ENCODE assay signal across 8 cellular contexts in genomic region chr16:68040506-68041288, GRCh38. TPM values are rescaled to one million over a fixed set of nuclear protein-coding genes. Genes with fewer than 3 reads are reported as not detected.
DNase-seq lines count a peak whose midpoint lies in the region; ATAC-seq and TF ChIP-seq lines count a peak whose summit lies in the region.

No MANE protein-coding gene starts in this region.

- no peak overlapping the region for H3K4me3 ChIP-seq in CD4-positive, CD25-positive, alpha-beta regulatory T cell (ENCODE audit: low read depth, low read length)

- H3K27ac ChIP-seq in CD4-positive, CD25-positive, alpha-beta regulatory T cell (ENCODE audit: insufficient read depth, low read length, poor library complexity, severe bottlenecking) = no peak overlapping the region
- no peak overlapping the region for H3K27ac ChIP-seq in substantia nigra (ENCODE audit: low read depth, low read length, poor library complexity, severe bottlenecking)

- peak; percentile 97 to 98 for ATAC-seq in CD4-positive, CD25-positive, alpha-beta regulatory T cell (ENCODE audit: low read depth in 2 of 2)
- ATAC-seq in GM21447 (IDR thresholded peaks at IDR 0.05; ENCODE audit: unreplicated experiment) = peak; percentile 60

- peaks cover 5% of the 10 kb centered on the region for H3K4me1 ChIP-seq in CD4-positive, CD25-positive, alpha-beta regulatory T cell (ENCODE audit: control insufficient read depth, insufficient read depth, low read length, poor library complexity, severe bottlenecking)

- no peaks in the 10 kb centered on the region for H3K36me3 ChIP-seq in CD4-positive, CD25-positive, alpha-beta regulatory T cell (ENCODE audit: control insufficient read depth, insufficient read depth, low read length)

- H3K9me3 ChIP-seq in CD4-positive, CD25-positive, alpha-beta regulatory T cell (ENCODE audit: control insufficient read depth in 2 of 2, low read length in 2 of 2) = no peaks in the 10 kb centered on the region

- no peaks in the 10 kb centered on the region for H3K27me3 ChIP-seq in CD4-positive, CD25-positive, alpha-beta regulatory T cell (ENCODE audit: control insufficient read depth, insufficient read depth, low read length)

- peaks cover 0 to 13% (median 11%) of the 10 kb centered on the region in 4 donors for H3K4me1 Mint-ChIP-seq in CD4-positive, CD25-positive, alpha-beta regulatory T cell
- no peaks in the 10 kb centered on the region for H3K4me1 Mint-ChIP-seq in neural crest cell

- peak; percentile 78 to 90 (median 88) for DNase-seq in CD4-positive, CD25-positive, alpha-beta regulatory T cell
- DNase-seq in RPMI7951 (ENCODE audit: low read depth) (peak; percentile 57), activated T-helper 1 cell treated with Interleukin-2 at 50 U/mL for 16 hours (ENCODE audit: low read depth) (peak; percentile 81), fibroblast of peridontal ligament (ENCODE audit: extremely low read depth) (peak; percentile 56), neural crest cell (ENCODE audit: low read depth, low spot score) (peak; percentile 75), substantia nigra (lab: John Stamatoyannopoulos, UW) (peak in 48 of 49 donors; percentile 6 to 82 (median 56))

- H3K27ac Mint-ChIP-seq in CD4-positive, CD25-positive, alpha-beta regulatory T cell = peak overlapping the region; percentile 74 to 91 (median 89)
- H3K27ac Mint-ChIP-seq in neural crest cell (ENCODE audit: unreplicated experiment) = no peak overlapping the region

- H3K36me3 Mint-ChIP-seq in CD4-positive, CD25-positive, alpha-beta regulatory T cell = peaks cover 17% of the 10 kb centered on the region
- peaks cover 6% of the 10 kb centered on the region for H3K36me3 Mint-ChIP-seq in neural crest cell (ENCODE audit: low read depth)

- H3K27me3 Mint-ChIP-seq in CD4-positive, CD25-positive, alpha-beta regulatory T cell = no peaks in the 10 kb centered on the region
- H3K27me3 Mint-ChIP-seq in neural crest cell (ENCODE audit: low read depth) = no peaks in the 10 kb centered on the region

- no peaks in the 10 kb centered on the region for H3K9me3 Mint-ChIP-seq in CD4-positive, CD25-positive, alpha-beta regulatory T cell
- no peaks in the 10 kb centered on the region for H3K9me3 Mint-ChIP-seq in neural crest cell

- TF ChIP-seq CTCF in LNCAP (IDR thresholded peaks at IDR 0.05) (peak; percentile 94), neural crest cell (conservative IDR thresholded peaks at IDR 0.05) (peak; percentile 83)

- H3K4me3 Mint-ChIP-seq in CD4-positive, CD25-positive, alpha-beta regulatory T cell = no peak overlapping the region
- H3K4me3 Mint-ChIP-seq in neural crest cell = no peak overlapping the region

RNA-seq across cellular contexts. Expression of gene DUS2, which starts 17.6 kb away (rescaled TPM):
- 15.2 TPM for total RNA-seq in CD4-positive, CD25-positive, alpha-beta regulatory T cell
- polyA plus RNA-seq in CD4-positive, CD25-positive, alpha-beta regulatory T cell = 10 to 100 TPM in 2 of 4 donors, 1 to 10 TPM in 2; 7.7 to 11.5 (median 10.3) TPM
- total RNA-seq in RPMI7951 (2014; rRNA removed; shearing (Covaris generic)) = 18.7 and 18.9 TPM in 2 replicates
- 26.6 and 28.4 TPM in 2 replicates for total RNA-seq in neural crest cell

RNA-seq across cellular contexts. Expression of gene DDX28, which starts 17.7 kb away (rescaled TPM):
- 14.9 TPM for total RNA-seq in CD4-positive, CD25-positive, alpha-beta regulatory T cell
- polyA plus RNA-seq in CD4-positive, CD25-positive, alpha-beta regulatory T cell = 10 to 100 TPM; 48.0 to 68.2 (median 63.9) TPM
- total RNA-seq in RPMI7951 (2014; rRNA removed; shearing (Covaris generic)) = 6.6 and 9.3 TPM in 2 replicates
- 12.5 and 13.3 TPM in 2 replicates for total RNA-seq in neural crest cell

RNA-seq across cellular contexts. Expression of gene DPEP2NB, which starts 25.0 kb away (rescaled TPM):
- not detected for total RNA-seq in CD4-positive, CD25-positive, alpha-beta regulatory T cell
- not detected for polyA plus RNA-seq in CD4-positive, CD25-positive, alpha-beta regulatory T cell
- total RNA-seq in RPMI7951 (2014; rRNA removed; shearing (Covaris generic)) = not detected in 2 replicates
- total RNA-seq in neural crest cell = not detected in 2 replicates

RNA-seq across cellular contexts. Expression of gene DPEP2, which starts 41.4 kb away (rescaled TPM):
- total RNA-seq in CD4-positive, CD25-positive, alpha-beta regulatory T cell = 52.4 TPM
- polyA plus RNA-seq in CD4-positive, CD25-positive, alpha-beta regulatory T cell = 10 to 100 TPM; 52.2 to 70.0 (median 63.4) TPM
- total RNA-seq in RPMI7951 (2014; rRNA removed; shearing (Covaris generic)) = not detected in 2 replicates
- total RNA-seq in neural crest cell = not detected in 2 replicates

RNA-seq across cellular contexts. Expression of gene NFATC3, which starts 44.5 kb away (rescaled TPM):
- 115 TPM for total RNA-seq in CD4-positive, CD25-positive, alpha-beta regulatory T cell
- polyA plus RNA-seq in CD4-positive, CD25-positive, alpha-beta regulatory T cell = 10 to 100 TPM; 52.0 to 67.5 (median 56.6) TPM
- total RNA-seq in RPMI7951 (2014; rRNA removed; shearing (Covaris generic)) = 22.0 and 22.5 TPM in 2 replicates
- total RNA-seq in neural crest cell = 64.9 and 71.7 TPM in 2 replicates
